14 cellular contexts compared by ENCODE assay signal in genomic region chr22:22653677-22654386, GRCh38. TPM values are rescaled to one million over a fixed set of nuclear protein-coding genes. Genes with fewer than 3 reads are reported as not detected.
DNase-seq lines count a peak whose midpoint lies in the region; ATAC-seq, FAIRE-seq and TF ChIP-seq lines count a peak whose summit lies in the region.
"Not testable (repeated sequence)": the region's sequence is repeated elsewhere in the genome, so short reads cannot be mapped to it uniquely, and the experiment has no call there.
"Had no signal": no experiment of that assay in that cellular context is flagged by ENCODE, and none has a peak within 500 bp of the region (broad histone marks: within the 10 kb centered on the region; RNA-seq: fewer than 3 reads in every experiment).

No MANE protein-coding gene starts in this region.

- not testable (repeated sequence) for H3K79me2 ChIP-seq in Karpas-422 (ENCODE audit: low read length); OCI-LY7 (ENCODE audit: insufficient read depth, low read depth, low read length); K562 (ENCODE audit: control insufficient read depth, insufficient read depth, low read length)

- H3K4me1 Mint-ChIP-seq in stimulated activated memory B cell treated with anti-CD40 and anti-IgM and Interleukin-4, amounts not matched to agents 10 μg/mL and 1 μg/mL and 100 μg/mL, for 72 hours = peaks cover 32% of the 10 kb centered on the region

- H3K36me3 ChIP-seq in Karpas-422 (ENCODE audit: insufficient read depth, low read length); OCI-LY7 (ENCODE audit: insufficient read depth, low read length); WERI-Rb-1; K562 (ENCODE audit: control insufficient read depth, insufficient read depth, low read length): not testable (repeated sequence)

- BruUV-seq in OCI-LY7 (replicated peaks; lab: Mats Ljungman, UMichigan); K562 (replicated peaks; lab: Mats Ljungman, UMichigan): not testable (repeated sequence)

- in situ Hi-C loops in K562 (cut with MboI) = not testable (repeated sequence)

- H3K4me3 ChIP-seq in Karpas-422 (ENCODE audit: low read length); OCI-LY7 (ENCODE audit: low read depth, low read length, poor library complexity, severe bottlenecking); WERI-Rb-1 (ENCODE audit: low read depth, low read length); K562; fibroblast of villous mesenchyme (ENCODE audit: low read depth, low read length): not testable (repeated sequence)

- H3K27me3 Mint-ChIP-seq in stimulated activated memory B cell treated with anti-CD40 and anti-IgM and Interleukin-4, amounts not matched to agents 10 μg/mL and 1 μg/mL and 100 μg/mL, for 72 hours = not testable (repeated sequence)

- not testable (repeated sequence) for H2AFZ ChIP-seq in Karpas-422 (ENCODE audit: low read length); OCI-LY7 (ENCODE audit: low read length)
- 0 out of 2 replicates have a peak overlapping the region, but pooled peaks have one; percentile 10 for H2AFZ ChIP-seq in K562 (ENCODE audit: low read depth, low read length)

- H3K4me3 Mint-ChIP-seq in stimulated activated memory B cell treated with anti-CD40 and anti-IgM and Interleukin-4, amounts not matched to agents 10 μg/mL and 1 μg/mL and 100 μg/mL, for 72 hours = peak overlapping the region; percentile 59

- H3K9me1 ChIP-seq in K562 (ENCODE audit: control insufficient read depth, insufficient read depth, low read length) = not testable (repeated sequence)

- CTCF ChIA-PET in OCI-LY7 (lab: Charles Lee; ENCODE audit: unreplicated experiment); K562 (lab: Yijun Ruan, JAX; ENCODE audit: low intra/inter-chr PET ratio): not testable (repeated sequence)

- H3K27me3 ChIP-seq in Karpas-422 (ENCODE audit: low read length); WERI-Rb-1 (ENCODE audit: insufficient read depth, low read depth, severe bottlenecking): not testable (repeated sequence)
- H3K27me3 ChIP-seq in K562 (ENCODE audit: control insufficient read depth in 2 of 2, insufficient read depth in 2 of 2, low read length in 2 of 2) = peaks cover 18 to 36% of the 10 kb centered on the region in 2 experiments

- H3K4me1 ChIP-seq in Karpas-422 (ENCODE audit: low read length) = not testable (repeated sequence)
- peaks cover 12% of the 10 kb centered on the region for H3K4me1 ChIP-seq in OCI-LY7 (ENCODE audit: insufficient read depth, low read length, poor library complexity, severe bottlenecking)
- H3K4me1 ChIP-seq in K562 (replicated peaks in 1 of 2; ENCODE audit: control insufficient read depth in 2 of 2, insufficient read depth in 2 of 2, low read length in 2 of 2) = peaks cover 0 to 21% of the 10 kb centered on the region in 2 experiments; a peak in 3 of 5 replicates

- peak; percentile 35; the same call in 1 of the 2 replicates for TF ChIP-seq CTCF in OCI-LY7 (conservative IDR thresholded peaks at IDR 0.05; ENCODE audit: low read length)
- not testable (repeated sequence) for TF ChIP-seq CTCF in WERI-Rb-1 (IDR thresholded peaks at IDR 0.05; ENCODE audit: low read depth, low read length); K562 (IDR thresholded peaks at IDR 0.05 in 2 of 3, conservative IDR thresholded peaks at IDR 0.05 in 1 of 3; ENCODE audit: insufficient read depth in 2 of 3, low read depth in 1 of 3, low read length in 3 of 3); fibroblast of villous mesenchyme (IDR thresholded peaks at IDR 0.05; ENCODE audit: insufficient read depth, low read depth, low read length)

- not testable (repeated sequence) for TF ChIP-seq POLR2A in K562 (conservative IDR thresholded peaks at IDR 0.05)

- H3K27ac ChIP-seq in Karpas-422 (ENCODE audit: low read length); OCI-LY7 (ENCODE audit: low read depth, low read length, poor library complexity, severe bottlenecking); WERI-Rb-1; K562 (ENCODE audit: extremely low read depth, low read depth, low read length): not testable (repeated sequence)

- H3K9me3 Mint-ChIP-seq in stimulated activated memory B cell treated with anti-CD40 and anti-IgM and Interleukin-4, amounts not matched to agents 10 μg/mL and 1 μg/mL and 100 μg/mL, for 72 hours = not testable (repeated sequence)

- not testable (repeated sequence) for H3K9me3 ChIP-seq in Karpas-422 (ENCODE audit: low read length); OCI-LY7 (ENCODE audit: low read length); WERI-Rb-1 (ENCODE audit: severe bottlenecking); K562 (replicated peaks; ENCODE audit: control insufficient read depth, insufficient read depth, low read depth, low read length)

- H3K36me3 Mint-ChIP-seq in stimulated activated memory B cell treated with anti-CD40 and anti-IgM and Interleukin-4, amounts not matched to agents 10 μg/mL and 1 μg/mL and 100 μg/mL, for 72 hours = not testable (repeated sequence)

- H3K27ac Mint-ChIP-seq in stimulated activated memory B cell treated with anti-CD40 and anti-IgM and Interleukin-4, amounts not matched to agents 10 μg/mL and 1 μg/mL and 100 μg/mL, for 72 hours = not testable (repeated sequence)

- POLR2A ChIA-PET in OCI-LY7 (lab: Charles Lee) = not testable (repeated sequence)
- POLR2A ChIA-PET in K562 (lab: Yijun Ruan, JAX) = interaction anchor here (0.6 to 1.0 kb wide), 4 partner anchors 13 to 899 kb away, joined by 3 read pairs; no protein-coding TSS in a partner anchor

- FAIRE-seq in K562 (lab: Jason Lieb, UNC) = not testable (repeated sequence)

- 6% methylated on average over 7 of the region's 13 CpGs for WGBS in K562 (ENCODE audit: insufficient coverage, low coverage, missing lambda C conversion rate)

- not testable (repeated sequence) for H3K9me2 ChIP-seq in Karpas-422 (replicated peaks; ENCODE audit: insufficient read depth, low read length); OCI-LY7 (ENCODE audit: insufficient read depth, low read length)

- TF ChIP-seq EP300 in K562 (IDR thresholded peaks at IDR 0.05; ENCODE audit: low read length) = not testable (repeated sequence)

- intact Hi-C loops in OCI-LY7 (cut with micrococcal nuclease; ENCODE audit: unreplicated experiment) = not testable (repeated sequence)
- intact Hi-C loops in K562 (cut with micrococcal nuclease) = loop anchor here (5.0 kb wide), 1 partner anchor 68 kb away; no protein-coding TSS in a partner anchor

- TF ChIP-seq RAD21 in K562 (CRISPR knock-in tag; conservative IDR thresholded peaks at IDR 0.05 in 1 of 2, IDR thresholded peaks at IDR 0.05 in 1 of 2) = not testable (repeated sequence)

- not testable (repeated sequence) for H4K20me1 ChIP-seq in Karpas-422 (ENCODE audit: insufficient read depth, low read depth, low read length); OCI-LY7 (ENCODE audit: insufficient read depth, low read length); K562 (replicated peaks; ENCODE audit: control insufficient read depth, insufficient read depth, low read length)

- peak; percentile 25 for DNase-seq in ELF-1 (ENCODE audit: low read depth, low spot score)
- peak; percentile 40 for DNase-seq in Karpas-422
- peak; percentile 25 for DNase-seq in NAMALWA (ENCODE audit: low spot score)
- DNase-seq in OCI-LY7 (ENCODE audit: low spot score) = peak; percentile 53
- DNase-seq in WERI-Rb-1 = peak; percentile 49
- peak in 1 of 4 experiments; percentile 58 for DNase-seq in K562 (ENCODE audit: extremely low read depth in 1 of 4, low spot score in 3 of 4)
- peak; percentile 16 for DNase-seq in fibroblast of villous mesenchyme (ENCODE audit: low read depth)

- peak overlapping the region; percentile 38 for H3K4me2 ChIP-seq in Karpas-422 (ENCODE audit: low read depth, low read length, poor library complexity, severe bottlenecking)
- H3K4me2 ChIP-seq in OCI-LY7 (ENCODE audit: low read length) = peak overlapping the region; percentile 34
- not testable (repeated sequence) for H3K4me2 ChIP-seq in K562 (ENCODE audit: insufficient read depth, low read length)

- ATAC-seq in K562; stimulated activated memory B cell treated with anti-CD40 and anti-IgM and Interleukin-4, amounts not matched to agents 10 μg/mL and 1 μg/mL and 100 μg/mL, for 72 hours: not testable (repeated sequence)

- H3K9ac ChIP-seq in Karpas-422 (ENCODE audit: low read length); K562 (ENCODE audit: insufficient read depth in 1 of 2, low read depth in 2 of 2, low read length in 2 of 2): not testable (repeated sequence)

TF ChIP-seq in K562, 482 proteins besides CTCF, POLR2A, EP300 and RAD21:
- TF ChIP-seq MAZ (CRISPR knock-in tag; conservative IDR thresholded peaks at IDR 0.05 in 1 of 2, IDR thresholded peaks at IDR 0.05 in 1 of 2) = peak in 1 of 2 experiments; percentile 63; a peak in 2 of 4 replicates
- TF ChIP-seq ZBTB7A (IDR thresholded peaks at IDR 0.05; ENCODE audit: borderline replicate concordance, control insufficient read depth, low read depth, low read length) = peak; percentile 73; the same call in 1 of the 2 replicates
- peak; percentile 83 for TF ChIP-seq ETV1 (tag; conservative IDR thresholded peaks at IDR 0.05; ENCODE audit: low read depth)

RNA-seq across cellular contexts. Expression of gene GGTLC2, which starts 9.4 kb away (rescaled TPM):
- not detected in 2 replicates for total RNA-seq in Karpas-422 (2014; rRNA removed; shearing (Covaris generic); ENCODE audit: low replicate concordance)
- total RNA-seq in OCI-LY7 (2014; rRNA removed; shearing (Covaris generic)) = not detected in 2 replicates
- total RNA-seq in OCI-LY7 (2022) (not detected in 2 replicates), K562 (2014; rRNA removed) (not detected in 2 replicates), K562 (2014; rRNA removed; fragmentation: Illumina TruSeq; extraction: Trizol) (not detected in 2 replicates), K562 (2015; rRNA removed; fragmentation: Illumina TruSeq; extraction: Trizol) (not detected in 2 replicates), K562 (2021) (not detected in 2 replicates), fibroblast of villous mesenchyme (not detected in 2 replicates)
- total RNA-seq in K562 (2011; cell fraction: chromatin; rRNA removed; ENCODE audit: low replicate concordance) = not detected in 2 replicates
- not detected in 2 replicates for total RNA-seq in K562 (2011; cell fraction: nucleolus; rRNA removed)
- not detected in 2 replicates for total RNA-seq in K562 (2011; cell fraction: nucleoplasm; rRNA removed)
- polyA plus RNA-seq in K562 (2011; rRNA removed) (not detected in 2 replicates), K562 (2014; fragmentation: Illumina TruSeq; extraction: Trizol) (not detected in 2 replicates), K562 (2014; fragmentation: Nextera tagmentation; extraction: Ambion mirVana) (not detected), K562 (2014; rRNA removed) (not detected in 2 replicates)
- polyA plus RNA-seq in K562 (2011; cell fraction: cytosol; rRNA removed) = not detected in 2 replicates
- polyA plus RNA-seq in K562 (2011; cell fraction: nucleus; rRNA removed) = not detected in 2 replicates
- not detected in 2 replicates for polyA plus RNA-seq in K562 (2012)
- polyA minus RNA-seq in K562 (2011; rRNA and poly(A)+ RNA removed) = not detected in 2 replicates
- polyA minus RNA-seq in K562 (2011; cell fraction: cytosol; rRNA and poly(A)+ RNA removed) = not detected in 2 replicates
- polyA minus RNA-seq in K562 (2011; cell fraction: nucleus; rRNA and poly(A)+ RNA removed) = not detected in 2 replicates
- total RNA-seq: A673; CD4-positive, CD25-positive, alpha-beta regulatory T cell; HepG2; HT-29 had no signal
- polyA plus RNA-seq: BJ, HepG2, SK-N-SH had no signal
